ENCODE assay signal across 13 cellular contexts in the genomic region with DNA sequence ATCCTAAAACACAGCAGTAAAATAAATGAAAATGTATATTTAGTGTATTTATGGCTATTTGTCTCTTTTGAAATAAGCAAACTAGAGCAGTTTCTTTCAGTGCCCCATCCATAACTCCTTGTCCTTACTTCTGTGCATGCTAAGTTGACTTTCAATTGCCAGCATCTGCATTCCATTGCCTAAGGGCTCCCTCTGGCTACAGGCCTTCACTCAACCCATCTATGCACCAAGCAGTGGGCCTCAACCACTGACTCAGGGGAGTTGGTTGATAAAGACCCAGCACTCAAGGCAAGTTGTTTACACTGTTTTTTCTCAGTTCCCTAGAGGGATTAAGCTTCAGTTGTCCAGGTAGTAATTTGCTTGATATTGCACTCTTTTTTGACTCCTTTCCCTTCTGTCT.
DNase-seq lines count a peak whose midpoint lies in the region; ATAC-seq and TF ChIP-seq lines count a peak whose summit lies in the region.
"Had no signal": no experiment of that assay in that cellular context is flagged by ENCODE, and none has a peak within 500 bp of the region (broad histone marks: within the 10 kb centered on the region; RNA-seq: fewer than 3 reads in every experiment).

No MANE protein-coding gene starts in this region.

- H3K27ac ChIP-seq in lung (ENCODE audit: low read depth in 1 of 2, low read length in 1 of 2), result no peak overlapping the region
- H3K27ac ChIP-seq in aorta (ENCODE audit: low read depth in 1 of 2, low read length in 2 of 2), result no peak overlapping the region
- H3K27ac ChIP-seq: KMS-11 had no signal

- peak; percentile 18 for DNase-seq in EL
- DNase-seq in NCI-H1436 treated with DMSO at 0.1 percent for 48 hours (lab: John Stamatoyannopoulos, UW), result peak; percentile 29
- peak; percentile 40 for DNase-seq in epidermal melanocyte (ENCODE audit: insufficient read length, low spot score)
- no peak for DNase-seq in lung (ENCODE audit: low spot score)
- DNase-seq in aorta, result no peak
- DNase-seq in central memory CD4-positive, alpha-beta T cell, result no peak
- DNase-seq in occipital lobe (lab: John Stamatoyannopoulos, UW), result no peak
- DNase-seq: Calu3, foreskin fibroblast, NCI-H510A had no signal

- TF ChIP-seq CTCF in lung (IDR thresholded peaks at IDR 0.05; ENCODE audit: control extremely low read depth, extremely low read depth), result no peak

- H3K36me3 ChIP-seq in lung (ENCODE audit: control insufficient read depth in 2 of 2, insufficient read depth in 2 of 2, low read length in 2 of 2) (no peaks in the 10 kb centered on the region), aorta (ENCODE audit: control insufficient read depth in 1 of 2, insufficient read depth in 2 of 2, low read length in 1 of 2) (no peaks in the 10 kb centered on the region)

- H3K9me3 ChIP-seq in lung (ENCODE audit: control insufficient read depth in 2 of 2, insufficient read depth in 1 of 2, low read length in 1 of 2), result peaks cover 0 to 1% of the 10 kb centered on the region in 2 donors
- H3K9me3 ChIP-seq in aorta (ENCODE audit: control insufficient read depth, low read length), result no peaks in the 10 kb centered on the region
- H3K9me3 ChIP-seq: mucosa of descending colon had no signal

- H3K4me1 ChIP-seq in lung (ENCODE audit: control insufficient read depth in 2 of 2, insufficient read depth in 2 of 2, low read length in 2 of 2) (no peaks in the 10 kb centered on the region), aorta (ENCODE audit: control insufficient read depth in 1 of 2, insufficient read depth in 2 of 2, low read length in 2 of 2) (no peaks in the 10 kb centered on the region)

- H3K4me3 ChIP-seq in lung (no peak overlapping the region), aorta (ENCODE audit: low read length in 2 of 2) (no peak overlapping the region)
- H3K4me3 ChIP-seq: mucosa of descending colon had no signal

- H3K27me3 ChIP-seq in lung (ENCODE audit: control insufficient read depth, insufficient read depth) (no peaks in the 10 kb centered on the region), aorta (ENCODE audit: control insufficient read depth in 1 of 2, insufficient read depth in 2 of 2, low read length in 1 of 2) (no peaks in the 10 kb centered on the region)

- intact Hi-C loops in aorta (cut with DNase I), result no loop called here

- peak; percentile 41 for ATAC-seq in lung (ENCODE audit: insufficient read depth, low FRiP score)
- ATAC-seq in aorta (ENCODE audit: low FRiP score), result no peak
- no peak for ATAC-seq in GM21737 (IDR thresholded peaks at IDR 0.05; ENCODE audit: unreplicated experiment)
- ATAC-seq: mucosa of descending colon had no signal

Comparison
In these comparisons a context has a peak if more than half of its experiments do, and no peak if none do; other contexts are left out.
1. DNase-seq: peak in EL (single experiment), NCI-H1436 treated with DMSO at 0.1 percent for 48 hours (single experiment) and epidermal melanocyte (single experiment); none in lung (single experiment), aorta (0 of 2), central memory CD4-positive, alpha-beta T cell (single experiment) and occipital lobe (single experiment).